8 cellular contexts compared by ENCODE assay signal in the genomic region with DNA sequence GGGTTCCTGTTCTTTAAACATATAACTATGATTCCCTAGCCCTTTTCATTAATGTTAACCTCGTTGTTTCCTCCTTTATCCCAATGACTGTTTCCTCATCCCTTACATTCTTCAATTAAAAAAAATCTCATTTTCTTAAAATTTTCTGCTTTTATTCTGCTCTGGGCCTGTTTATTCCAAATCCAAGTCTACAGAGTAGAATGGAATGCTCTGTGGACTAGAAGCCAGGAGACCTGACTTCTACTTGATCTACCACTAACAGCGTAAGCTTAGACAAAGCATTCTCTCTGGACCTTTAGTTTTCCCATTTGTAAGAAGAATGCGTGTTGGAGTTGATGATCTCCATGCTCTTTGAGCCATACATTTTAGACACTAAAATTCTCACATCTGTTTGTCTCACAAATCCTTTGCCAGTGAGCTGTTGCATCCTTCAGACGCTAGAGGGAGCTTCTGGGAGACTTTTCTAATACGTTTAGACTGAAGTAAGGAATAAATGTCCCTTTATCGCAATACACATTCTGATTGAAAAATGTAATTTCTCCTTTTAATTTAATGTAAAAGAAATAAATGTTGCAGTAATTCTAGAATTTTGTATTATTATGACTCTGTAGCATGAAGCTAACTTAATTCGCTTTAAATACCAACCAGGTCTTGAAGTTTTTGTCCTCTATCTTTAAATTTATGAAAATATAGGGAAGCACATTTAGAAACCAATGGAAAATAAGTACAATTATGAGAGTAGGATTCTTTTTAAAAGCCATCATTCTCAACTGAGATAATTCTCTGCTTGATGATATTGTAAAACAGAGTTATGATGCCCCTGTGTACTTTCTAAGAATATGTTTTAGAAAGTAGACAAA. TPM values are rescaled to one million over a fixed set of nuclear protein-coding genes. Genes with fewer than 3 reads are reported as not detected.
DNase-seq lines count a peak whose midpoint lies in the region; ATAC-seq and TF ChIP-seq lines count a peak whose summit lies in the region.

No MANE protein-coding gene starts in this region.

- ATAC-seq in heart left ventricle, result no peak
- no peak for ATAC-seq in left ventricle myocardium superior
- ATAC-seq in PC-3, result peak; percentile 89

- 27 to 33% (median 32%) methylated on average over 7 of the region's 7 CpGs for WGBS in heart left ventricle, 4 donors
- WGBS in GM23248 (ENCODE audit: low coverage in 1 of 2, low lambda C conversion rate in 2 of 2, missing lambda C conversion rate in 2 of 2), 2 experiments, result 24 to 26% methylated on average over 7 of the region's 7 CpGs

- no peaks in the 10 kb centered on the region for H3F3A ChIP-seq in GM23248 (ENCODE audit: insufficient read depth)
- no peaks in the 10 kb centered on the region for H3F3A ChIP-seq in PC-3 (ENCODE audit: low read length, unreplicated experiment)

- H3K9me2 ChIP-seq in GM23248 (ENCODE audit: insufficient read depth) (no peaks in the 10 kb centered on the region), PC-3 (replicated peaks; ENCODE audit: low read length) (no peaks in the 10 kb centered on the region)

- no TSS peak for BruUV-seq in PC-3 (replicated peaks; lab: Mats Ljungman, UMichigan)

- H3K36me3 ChIP-seq in heart left ventricle, result no peaks in the 10 kb centered on the region
- H3K36me3 ChIP-seq in GM23248 (ENCODE audit: low read depth), result no peaks in the 10 kb centered on the region
- no peaks in the 10 kb centered on the region for H3K36me3 ChIP-seq in PC-3 (ENCODE audit: low read depth, low read length)
- H3K36me3 ChIP-seq in colonic mucosa, result no peaks in the 10 kb centered on the region
- H3K36me3 ChIP-seq in vagina, result no peaks in the 10 kb centered on the region

- POLR2A ChIA-PET in PC-3 (lab: Charles Lee; ENCODE audit: unreplicated experiment), result no interaction called here

- H3K9ac ChIP-seq in GM23248 (no peak overlapping the region), PC-3 (ENCODE audit: low read length) (no peak overlapping the region), colonic mucosa (ENCODE audit: low read depth in 2 of 2, low read length in 2 of 2) (no peak overlapping the region)

- H3K79me2 ChIP-seq in GM23248 (ENCODE audit: insufficient read depth) (no peaks in the 10 kb centered on the region), PC-3 (ENCODE audit: low read length) (no peaks in the 10 kb centered on the region)

- no peaks in the 10 kb centered on the region for H3K4me1 ChIP-seq in heart left ventricle
- no peaks in the 10 kb centered on the region for H3K4me1 ChIP-seq in GM23248 (ENCODE audit: insufficient read depth)
- no peaks in the 10 kb centered on the region for H3K4me1 ChIP-seq in PC-3 (ENCODE audit: insufficient read depth, low read length)
- H3K4me1 ChIP-seq in colonic mucosa, result no peaks in the 10 kb centered on the region
- H3K4me1 ChIP-seq in vagina, result no peaks in the 10 kb centered on the region

- CTCF ChIA-PET in PC-3 (lab: Charles Lee), result interaction anchor here (0.6 to 1.0 kb wide), 3 partner anchors 165 to 184 kb away, joined by 3 to 10 read pairs (median 4); no protein-coding TSS in a partner anchor

- H3K27ac ChIP-seq in heart left ventricle (no peak overlapping the region), GM23248 (no peak overlapping the region), PC-3 (ENCODE audit: low read length) (no peak overlapping the region), colonic mucosa (no peak overlapping the region), vagina (no peak overlapping the region)

- TF ChIP-seq POLR2A in heart left ventricle (IDR thresholded peaks at IDR 0.05) (no peak), vagina (IDR thresholded peaks at IDR 0.05) (no peak)

- H3K4me3 ChIP-seq in heart left ventricle (no peak overlapping the region), GM23248 (no peak overlapping the region), PC-3 (ENCODE audit: low read length) (peak overlapping the region; percentile 35; the same call in 1 of the 2 replicates), colonic mucosa (no peak overlapping the region), vagina (no peak overlapping the region)

- in situ Hi-C loops in GM23248 (cut with MboI), result no loop called here

- H3K27me3 ChIP-seq in heart left ventricle (no peaks in the 10 kb centered on the region), GM23248 (replicated peaks; ENCODE audit: insufficient read depth) (no peaks in the 10 kb centered on the region), PC-3 (ENCODE audit: low read length) (no peaks in the 10 kb centered on the region), colonic mucosa (no peaks in the 10 kb centered on the region), vagina (no peaks in the 10 kb centered on the region)

- H3K4me2 ChIP-seq in GM23248 (ENCODE audit: unreplicated experiment), result peak overlapping the region; percentile 7
- peak overlapping the region; percentile 57 for H3K4me2 ChIP-seq in PC-3 (ENCODE audit: low read length)

- intact Hi-C loops in heart left ventricle (cut with DNase I), result loop anchor here in 7 of 10 donors (5.0 to 10.0 kb wide), 3 partner anchors 161 to 182 kb away; no protein-coding TSS in a partner anchor
- intact Hi-C loops in left ventricle myocardium superior (cut with micrococcal nuclease), result loop anchor here (5.0 to 10.0 kb wide), 2 partner anchors 161 to 162 kb away; no protein-coding TSS in a partner anchor
- intact Hi-C loops in PC-3 (cut with micrococcal nuclease), result loop anchor here (1.0 to 10.0 kb wide), 5 partner anchors 167 to 531 kb away; no protein-coding TSS in a partner anchor
- intact Hi-C loops in colonic mucosa (cut with DNase I), result loop anchor here (5.0 kb wide), 1 partner anchor 168 kb away; no protein-coding TSS in a partner anchor
- intact Hi-C loops in vagina (cut with DNase I), result no loop called here

- DNase-seq in heart left ventricle (no peak), left ventricle myocardium superior (no peak), GM23248 (peak; percentile 73), KG1 (lab: John Stamatoyannopoulos, UW) (peak; percentile 33), PC-3 (peak; percentile 88), colonic mucosa (peak; percentile 47), medulla oblongata (ENCODE audit: extremely low spot score) (peak; percentile 86), vagina (ENCODE audit: extremely low spot score in 2 of 2) (no peak)

- H2AFZ ChIP-seq in GM23248 (peak overlapping the region; percentile 48; the same call in 1 of the 2 replicates), PC-3 (ENCODE audit: low read length) (peak overlapping the region; percentile 44)

- H4K20me1 ChIP-seq in GM23248 (ENCODE audit: insufficient read depth) (no peaks in the 10 kb centered on the region), PC-3 (ENCODE audit: low read length) (no peaks in the 10 kb centered on the region)

- TF ChIP-seq CTCF in heart left ventricle (IDR thresholded peaks at IDR 0.05) (peak; percentile 73 to 94 (median 86)), PC-3 (conservative IDR thresholded peaks at IDR 0.05; ENCODE audit: low read depth, low read length) (peak; percentile 96), colonic mucosa (IDR thresholded peaks at IDR 0.05) (peak; percentile 86), vagina (IDR thresholded peaks at IDR 0.05) (peak; percentile 11 to 65 (median 50))

- no peaks in the 10 kb centered on the region for H3K9me3 ChIP-seq in heart left ventricle
- H3K9me3 ChIP-seq in GM23248 (ENCODE audit: low read depth), result no peaks in the 10 kb centered on the region
- H3K9me3 ChIP-seq in PC-3 (ENCODE audit: low read length), result no peaks in the 10 kb centered on the region
- H3K9me3 ChIP-seq in colonic mucosa, result no peaks in the 10 kb centered on the region
- H3K9me3 ChIP-seq in vagina, result no peaks in the 10 kb centered on the region

RNA-seq across cellular contexts. Expression of gene GMNC, which starts 21.7 kb away (rescaled TPM):
- total RNA-seq in heart left ventricle (1 to 10 TPM in 5 of 9 donors, under 1 TPM in 4; 0.20 to 4.4 (median 1.7) TPM), left ventricle myocardium superior (4.3 TPM), PC-3 (2014; rRNA removed) (0.06 TPM in 1 of 2 replicates, not detected in the other), colonic mucosa (not detected), vagina (0.25 TPM)
- polyA plus RNA-seq in heart left ventricle (under 1 TPM; 0.04 to 0.06 TPM), GM23248 (2016; fragmentation: Nextera tagmentation; extraction: Ambion mirVana) (0.27 TPM in 1 of 2 replicates, not detected in the other)
- total RNA-seq in GM23248 (2014; rRNA removed; shearing (Covaris generic)), result not detected in 2 replicates

Comparison
In these comparisons a context has a peak if more than half of its experiments do, and no peak if none do; other contexts are left out.
1. DNase-seq: peak in GM23248 (single experiment), KG1 (single experiment), PC-3 (single experiment), colonic mucosa (single experiment) and medulla oblongata (single experiment); none in heart left ventricle (0 of 5), left ventricle myocardium superior (single experiment) and vagina (0 of 2).
2. Peak in every context shown above with its lines, with median percentiles within 50 percentile points of each other: CTCF ChIP-seq.